In the genomic region with DNA sequence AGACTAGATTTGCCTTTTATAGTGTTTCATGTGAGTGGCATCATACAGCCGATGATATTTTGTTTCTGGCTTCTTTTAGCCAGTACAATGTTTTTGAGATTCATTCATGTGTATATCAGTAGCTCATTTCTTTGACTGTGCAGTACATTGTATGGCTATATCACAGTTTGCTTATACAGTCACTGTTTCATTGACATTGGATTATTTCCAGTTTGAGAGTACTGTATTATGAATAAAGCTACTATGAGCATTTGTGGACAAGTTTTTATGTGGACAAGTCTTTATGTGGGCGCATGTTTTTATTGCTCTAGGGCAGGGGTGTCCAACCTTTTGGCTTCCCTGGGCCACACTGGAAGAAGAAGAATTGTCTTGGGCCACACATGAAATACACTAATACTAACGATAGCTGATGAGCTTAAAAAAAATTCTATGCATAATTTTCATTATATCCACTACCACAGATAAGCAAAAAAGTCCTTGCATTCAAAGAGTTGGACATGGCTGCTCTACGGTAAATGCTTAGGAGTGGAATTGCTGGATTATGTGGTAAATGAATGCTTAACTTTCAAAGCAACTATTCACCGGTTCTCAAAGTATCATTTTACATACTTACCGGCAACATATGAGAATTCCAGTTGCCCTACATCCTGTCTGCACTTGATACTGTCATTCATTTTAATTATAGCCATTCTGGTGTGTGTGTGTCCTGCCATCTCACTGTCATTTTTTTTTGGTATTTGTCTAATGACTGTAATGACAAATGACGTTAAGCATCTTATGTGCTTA, we compare ENCODE assay signal across 17 cellular contexts.
"Had no signal": no experiment of that assay in that cellular context is flagged by ENCODE, and none has a peak within 500 bp of the region (broad histone marks: within the 10 kb centered on the region; RNA-seq: fewer than 3 reads in every experiment).

No MANE protein-coding gene starts in this region.

- H3K4me1 ChIP-seq: ascending aorta, esophagus muscularis mucosa, prostate gland had no signal

- ATAC-seq: activated T-helper 17 cell treated with anti-CD3 and anti-CD28 coated beads, Interleukin-2, amount 50 U/mL, for 72 hours; right cardiac atrium; stimulated activated naive CD8-positive, alpha-beta T cell treated with anti-CD3 and anti-CD28 coated beads, Interleukin-15, amount 100 ng/mL, for 72 hours had no signal

- H3K9me3 ChIP-seq: ascending aorta, esophagus muscularis mucosa, prostate gland had no signal

- H3K4me3 Mint-ChIP-seq: activated naive CD4-positive, alpha-beta T cell treated with anti-CD3 and anti-CD28 coated beads for 36 hours; activated T-helper 17 cell treated with anti-CD3 and anti-CD28 coated beads, Interleukin-2, amount 50 U/mL, for 72 hours; neural crest cell; stimulated activated naive CD8-positive, alpha-beta T cell treated with anti-CD3 and anti-CD28 coated beads, Interleukin-15, amount 100 ng/mL, for 72 hours; type B pancreatic cell had no signal

- H3K4me3 ChIP-seq: ascending aorta, dorsolateral prefrontal cortex, esophagus muscularis mucosa, prostate gland had no signal

- H3K27ac Mint-ChIP-seq: activated naive CD4-positive, alpha-beta T cell treated with anti-CD3 and anti-CD28 coated beads for 36 hours; activated T-helper 17 cell treated with anti-CD3 and anti-CD28 coated beads, Interleukin-2, amount 50 U/mL, for 72 hours; stimulated activated naive CD8-positive, alpha-beta T cell treated with anti-CD3 and anti-CD28 coated beads, Interleukin-15, amount 100 ng/mL, for 72 hours; type B pancreatic cell had no signal

- H3K9me3 Mint-ChIP-seq: activated naive CD4-positive, alpha-beta T cell treated with anti-CD3 and anti-CD28 coated beads for 36 hours; neural crest cell; stimulated activated naive CD8-positive, alpha-beta T cell treated with anti-CD3 and anti-CD28 coated beads, Interleukin-15, amount 100 ng/mL, for 72 hours; type B pancreatic cell had no signal

- H3K4me1 Mint-ChIP-seq: activated T-helper 17 cell treated with anti-CD3 and anti-CD28 coated beads, Interleukin-2, amount 50 U/mL, for 72 hours; neural crest cell; stimulated activated naive CD8-positive, alpha-beta T cell treated with anti-CD3 and anti-CD28 coated beads, Interleukin-15, amount 100 ng/mL, for 72 hours had no signal

- H3K27me3 ChIP-seq: ascending aorta, esophagus muscularis mucosa had no signal

- H3K36me3 Mint-ChIP-seq: type B pancreatic cell had no signal

- DNase-seq: activated CD4-positive, alpha-beta T cell treated with anti-CD3 and anti-CD28 coated beads for 1 hour; activated CD4-positive, alpha-beta T cell treated with anti-CD3 and anti-CD28 coated beads, Interleukin-2, amount 50 U/mL, for 4 hours; activated naive CD4-positive, alpha-beta T cell treated with anti-CD3 and anti-CD28 coated beads for 36 hours; activated T-cell treated with anti-CD3 and anti-CD28 coated beads for 4 hours; glutamatergic neuron; hypothalamus; mesendoderm; right cardiac atrium; stimulated activated naive CD8-positive, alpha-beta T cell treated with anti-CD3 and anti-CD28 coated beads, Interleukin-15, amount 100 ng/mL, for 72 hours; T-helper 9 cell had no signal

- H3K27ac ChIP-seq: ascending aorta, dorsolateral prefrontal cortex, esophagus muscularis mucosa, prostate gland had no signal

- H3K36me3 ChIP-seq: ascending aorta, esophagus muscularis mucosa, prostate gland had no signal
